Comparison of ENCODE assay signal across 13 cellular contexts in genomic region chr6:46216879-46217278, GRCh38. TPM values are rescaled to one million over a fixed set of nuclear protein-coding genes. Genes with fewer than 3 reads are reported as not detected.
"Had no signal": no experiment of that assay in that cellular context is flagged by ENCODE, and none has a peak within 500 bp of the region (broad histone marks: within the 10 kb centered on the region; RNA-seq: fewer than 3 reads in every experiment).

No MANE protein-coding gene starts in this region.

- H3K4me1 ChIP-seq: SJCRH30 had no signal

- H3K9me3 ChIP-seq: mucosa of descending colon, SJCRH30, upper lobe of left lung had no signal

- H3K9me3 Mint-ChIP-seq: activated naive CD8-positive, alpha-beta T cell treated with anti-CD3 and anti-CD28 coated beads, Interleukin-2, amount 10 ng/mL, durations not matched to agents 7 days and 5 days; activated T-cell treated with anti-CD3 and anti-CD28 coated beads, Interleukin-2, amount 50 U/mL, for 24 hours; central memory CD8-positive, alpha-beta T cell; dendritic cell treated with granulocyte-macrophage colony-stimulating factor and Interleukin-4, amounts not matched to agents 40 ng/mL and 50 ng/mL, for 4 days; endodermal cell; T-helper 2 cell treated with Interferon-gamma antibody and Interleukin-4, amounts not matched to agents 5 μg/mL and 100 μg/mL, for 36 hours had no signal

- H3K27ac ChIP-seq: SJCRH30 had no signal

- H3K27me3 Mint-ChIP-seq: activated T-cell treated with anti-CD3 and anti-CD28 coated beads, Interleukin-2, amount 50 U/mL, for 24 hours; central memory CD8-positive, alpha-beta T cell; progenitor cell of endocrine pancreas had no signal

- H3K36me3 ChIP-seq: SJCRH30, upper lobe of left lung had no signal

- H3K4me3 ChIP-seq: mucosa of descending colon, SJCRH30, upper lobe of left lung had no signal

- DNase-seq: activated gamma-delta T cell; activated naive CD8-positive, alpha-beta T cell treated with anti-CD3 and anti-CD28 coated beads, Interleukin-2, amount 10 ng/mL, durations not matched to agents 7 days and 5 days; activated T-cell treated with anti-CD3 and anti-CD28 coated beads, Interleukin-2, amount 50 U/mL, for 24 hours; endodermal cell; mucosa of descending colon; naive thymus-derived CD8-positive, alpha-beta T cell; SJCRH30; SW 1271 had no signal

- H3K36me3 Mint-ChIP-seq: activated naive CD8-positive, alpha-beta T cell treated with anti-CD3 and anti-CD28 coated beads, Interleukin-2, amount 10 ng/mL, durations not matched to agents 7 days and 5 days; naive thymus-derived CD8-positive, alpha-beta T cell had no signal

- H3K27ac Mint-ChIP-seq: activated naive CD8-positive, alpha-beta T cell treated with anti-CD3 and anti-CD28 coated beads, Interleukin-2, amount 10 ng/mL, durations not matched to agents 7 days and 5 days; activated T-cell treated with anti-CD3 and anti-CD28 coated beads, Interleukin-2, amount 50 U/mL, for 24 hours; dendritic cell treated with granulocyte-macrophage colony-stimulating factor and Interleukin-4, amounts not matched to agents 40 ng/mL and 50 ng/mL, for 4 days; endodermal cell; naive thymus-derived CD8-positive, alpha-beta T cell; progenitor cell of endocrine pancreas; T-helper 2 cell treated with Interferon-gamma antibody and Interleukin-4, amounts not matched to agents 5 μg/mL and 100 μg/mL, for 36 hours had no signal

- ATAC-seq: naive thymus-derived CD8-positive, alpha-beta T cell had no signal

- H3K4me3 Mint-ChIP-seq: activated naive CD8-positive, alpha-beta T cell treated with anti-CD3 and anti-CD28 coated beads, Interleukin-2, amount 10 ng/mL, durations not matched to agents 7 days and 5 days; activated T-cell treated with anti-CD3 and anti-CD28 coated beads, Interleukin-2, amount 50 U/mL, for 24 hours; central memory CD8-positive, alpha-beta T cell; dendritic cell treated with granulocyte-macrophage colony-stimulating factor and Interleukin-4, amounts not matched to agents 40 ng/mL and 50 ng/mL, for 4 days; endodermal cell; naive thymus-derived CD8-positive, alpha-beta T cell; T-helper 2 cell treated with Interferon-gamma antibody and Interleukin-4, amounts not matched to agents 5 μg/mL and 100 μg/mL, for 36 hours had no signal

- H3K4me1 Mint-ChIP-seq: central memory CD8-positive, alpha-beta T cell; endodermal cell had no signal

- H3K27me3 ChIP-seq: SJCRH30, upper lobe of left lung had no signal

RNA-seq across cellular contexts. Expression of gene ENPP5, which starts 46.1 kb away (rescaled TPM):
- total RNA-seq: SJCRH30 had no signal
